ENCODE assay signal across 1 cellular context in the genomic region with DNA sequence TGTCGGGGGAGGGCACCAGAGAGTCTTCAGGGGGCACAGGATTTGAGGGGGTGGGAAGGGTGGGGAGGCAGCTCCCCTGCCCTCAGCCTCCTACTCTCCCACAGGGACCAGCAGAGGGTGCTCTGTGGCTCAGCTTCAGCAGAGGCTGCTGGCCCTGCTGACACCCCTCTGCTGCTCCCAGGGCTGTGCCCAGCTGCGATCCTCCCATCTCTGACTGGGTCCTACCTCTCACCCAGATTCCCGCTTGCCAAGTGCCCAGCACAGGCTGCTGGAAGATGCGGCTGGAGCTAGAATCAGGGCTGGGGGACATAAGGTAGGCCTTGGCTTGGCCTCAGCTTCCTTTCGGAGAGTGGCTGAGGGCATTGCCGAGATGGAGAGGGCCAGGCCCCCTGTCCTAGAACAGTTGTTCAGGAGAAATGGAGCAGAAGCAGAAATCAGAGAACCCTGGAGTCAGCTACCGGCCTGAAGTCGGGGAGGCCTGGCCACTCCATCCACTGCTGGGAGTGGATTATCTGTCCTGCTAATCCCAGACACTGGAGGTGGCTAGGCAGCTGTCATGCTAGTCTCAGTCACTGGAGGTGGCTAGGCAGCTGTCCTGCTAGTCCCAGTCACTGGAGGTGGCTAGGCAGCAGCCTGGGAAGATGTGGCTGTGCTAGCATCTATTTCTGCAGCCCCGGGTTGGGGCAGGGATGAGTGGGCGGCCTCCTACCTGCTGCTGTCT.
TF ChIP-seq lines count a peak whose summit lies in the region.

No MANE protein-coding gene starts in this region.

TF ChIP-seq in GM23338, 12 proteins besides CTCF, POLR2A, EP300 and RAD21 (continued from another document):
- TF ChIP-seq ZNF114 (CRISPR knock-in tag; IDR thresholded peaks at IDR 0.05) (no peak), EZH2phosphoT487 (IDR thresholded peaks at IDR 0.05; ENCODE audit: unreplicated experiment) (no peak), NANOG (IDR thresholded peaks at IDR 0.05; ENCODE audit: borderline replicate concordance) (no peak)
- TF ChIP-seq, protein P1, sequence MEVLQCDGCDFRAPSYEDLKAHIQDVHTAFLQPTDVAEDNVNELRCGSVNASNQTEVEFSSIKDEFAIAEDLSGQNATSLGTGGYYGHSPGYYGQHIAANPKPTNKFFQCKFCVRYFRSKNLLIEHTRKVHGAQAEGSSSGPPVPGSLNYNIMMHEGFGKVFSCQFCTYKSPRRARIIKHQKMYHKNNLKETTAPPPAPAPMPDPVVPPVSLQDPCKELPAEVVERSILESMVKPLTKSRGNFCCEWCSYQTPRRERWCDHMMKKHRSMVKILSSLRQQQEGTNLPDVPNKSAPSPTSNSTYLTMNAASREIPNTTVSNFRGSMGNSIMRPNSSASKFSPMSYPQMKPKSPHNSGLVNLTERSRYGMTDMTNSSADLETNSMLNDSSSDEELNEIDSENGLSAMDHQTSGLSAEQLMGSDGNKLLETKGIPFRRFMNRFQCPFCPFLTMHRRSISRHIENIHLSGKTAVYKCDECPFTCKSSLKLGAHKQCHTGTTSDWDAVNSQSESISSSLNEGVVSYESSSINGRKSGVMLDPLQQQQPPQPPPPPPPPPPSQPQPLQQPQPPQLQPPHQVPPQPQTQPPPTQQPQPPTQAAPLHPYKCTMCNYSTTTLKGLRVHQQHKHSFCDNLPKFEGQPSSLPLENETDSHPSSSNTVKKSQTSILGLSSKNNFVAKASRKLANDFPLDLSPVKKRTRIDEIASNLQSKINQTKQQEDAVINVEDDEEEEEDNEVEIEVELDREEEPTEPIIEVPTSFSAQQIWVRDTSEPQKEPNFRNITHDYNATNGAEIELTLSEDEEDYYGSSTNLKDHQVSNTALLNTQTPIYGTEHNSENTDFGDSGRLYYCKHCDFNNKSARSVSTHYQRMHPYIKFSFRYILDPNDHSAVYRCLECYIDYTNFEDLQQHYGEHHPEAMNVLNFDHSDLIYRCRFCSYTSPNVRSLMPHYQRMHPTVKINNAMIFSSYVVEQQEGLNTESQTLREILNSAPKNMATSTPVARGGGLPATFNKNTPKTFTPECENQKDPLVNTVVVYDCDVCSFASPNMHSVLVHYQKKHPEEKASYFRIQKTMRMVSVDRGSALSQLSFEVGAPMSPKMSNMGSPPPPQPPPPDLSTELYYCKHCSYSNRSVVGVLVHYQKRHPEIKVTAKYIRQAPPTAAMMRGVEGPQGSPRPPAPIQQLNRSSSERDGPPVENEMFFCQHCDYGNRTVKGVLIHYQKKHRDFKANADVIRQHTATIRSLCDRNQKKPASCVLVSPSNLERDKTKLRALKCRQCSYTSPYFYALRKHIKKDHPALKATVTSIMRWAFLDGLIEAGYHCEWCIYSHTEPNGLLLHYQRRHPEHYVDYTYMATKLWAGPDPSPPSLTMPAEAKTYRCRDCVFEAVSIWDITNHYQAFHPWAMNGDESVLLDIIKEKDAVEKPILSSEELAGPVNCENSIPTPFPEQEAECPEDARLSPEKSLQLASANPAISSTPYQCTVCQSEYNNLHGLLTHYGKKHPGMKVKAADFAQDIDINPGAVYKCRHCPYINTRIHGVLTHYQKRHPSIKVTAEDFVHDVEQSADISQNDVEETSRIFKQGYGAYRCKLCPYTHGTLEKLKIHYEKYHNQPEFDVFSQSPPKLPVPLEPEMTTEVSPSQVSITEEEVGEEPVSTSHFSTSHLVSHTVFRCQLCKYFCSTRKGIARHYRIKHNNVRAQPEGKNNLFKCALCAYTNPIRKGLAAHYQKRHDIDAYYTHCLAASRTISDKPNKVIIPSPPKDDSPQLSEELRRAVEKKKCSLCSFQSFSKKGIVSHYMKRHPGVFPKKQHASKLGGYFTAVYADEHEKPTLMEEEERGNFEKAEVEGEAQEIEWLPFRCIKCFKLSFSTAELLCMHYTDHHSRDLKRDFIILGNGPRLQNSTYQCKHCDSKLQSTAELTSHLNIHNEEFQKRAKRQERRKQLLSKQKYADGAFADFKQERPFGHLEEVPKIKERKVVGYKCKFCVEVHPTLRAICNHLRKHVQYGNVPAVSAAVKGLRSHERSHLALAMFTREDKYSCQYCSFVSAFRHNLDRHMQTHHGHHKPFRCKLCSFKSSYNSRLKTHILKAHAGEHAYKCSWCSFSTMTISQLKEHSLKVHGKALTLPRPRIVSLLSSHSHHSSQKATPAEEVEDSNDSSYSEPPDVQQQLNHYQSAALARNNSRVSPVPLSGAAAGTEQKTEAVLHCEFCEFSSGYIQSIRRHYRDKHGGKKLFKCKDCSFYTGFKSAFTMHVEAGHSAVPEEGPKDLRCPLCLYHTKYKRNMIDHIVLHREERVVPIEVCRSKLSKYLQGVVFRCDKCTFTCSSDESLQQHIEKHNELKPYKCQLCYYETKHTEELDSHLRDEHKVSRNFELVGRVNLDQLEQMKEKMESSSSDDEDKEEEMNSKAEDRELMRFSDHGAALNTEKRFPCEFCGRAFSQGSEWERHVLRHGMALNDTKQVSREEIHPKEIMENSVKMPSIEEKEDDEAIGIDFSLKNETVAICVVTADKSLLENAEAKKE (CRISPR knock-in tag; IDR thresholded peaks at IDR 0.05): no peak
- TF ChIP-seq, protein P2, sequence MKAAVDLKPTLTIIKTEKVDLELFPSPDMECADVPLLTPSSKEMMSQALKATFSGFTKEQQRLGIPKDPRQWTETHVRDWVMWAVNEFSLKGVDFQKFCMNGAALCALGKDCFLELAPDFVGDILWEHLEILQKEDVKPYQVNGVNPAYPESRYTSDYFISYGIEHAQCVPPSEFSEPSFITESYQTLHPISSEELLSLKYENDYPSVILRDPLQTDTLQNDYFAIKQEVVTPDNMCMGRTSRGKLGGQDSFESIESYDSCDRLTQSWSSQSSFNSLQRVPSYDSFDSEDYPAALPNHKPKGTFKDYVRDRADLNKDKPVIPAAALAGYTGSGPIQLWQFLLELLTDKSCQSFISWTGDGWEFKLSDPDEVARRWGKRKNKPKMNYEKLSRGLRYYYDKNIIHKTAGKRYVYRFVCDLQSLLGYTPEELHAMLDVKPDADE (IDR thresholded peaks at IDR 0.05): no peak
